Comparison of ENCODE assay signal across 19 cellular contexts in the genomic region with DNA sequence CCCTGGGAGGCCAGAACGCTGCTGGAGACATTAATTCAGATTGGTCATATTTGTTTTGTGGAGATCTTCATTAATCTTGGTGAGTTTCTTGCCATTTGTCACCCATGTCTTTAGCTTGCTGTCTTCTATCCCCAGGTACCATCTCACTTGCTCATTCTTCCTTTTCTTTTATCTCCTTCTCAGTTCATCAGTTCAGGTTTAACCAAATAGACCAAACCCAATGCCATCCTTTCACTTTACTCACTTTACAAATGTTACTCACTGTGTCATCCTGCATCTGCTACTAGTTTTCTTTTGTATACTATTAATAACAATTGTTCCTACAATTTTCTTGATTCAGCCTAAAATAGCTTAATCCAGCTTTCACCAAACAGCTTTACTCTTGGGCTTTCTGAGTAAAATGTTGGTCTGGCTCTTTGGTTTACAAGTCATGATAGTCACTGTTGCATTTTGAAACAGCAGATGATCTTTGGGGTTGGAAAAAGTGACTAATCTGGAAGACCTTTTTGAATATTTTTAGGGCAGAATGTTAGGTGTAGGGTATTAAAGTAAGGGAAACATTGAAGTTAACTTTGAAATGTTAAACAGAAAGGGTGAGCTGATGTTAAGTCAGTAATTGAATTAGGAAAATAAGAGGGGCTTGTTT.
DNase-seq lines count a peak whose midpoint lies in the region; ATAC-seq, FAIRE-seq and TF ChIP-seq lines count a peak whose summit lies in the region.
"Had no signal": no experiment of that assay in that cellular context is flagged by ENCODE, and none has a peak within 500 bp of the region (broad histone marks: within the 10 kb centered on the region; RNA-seq: fewer than 3 reads in every experiment).

No MANE protein-coding gene starts in this region.

- no peak for FAIRE-seq in GM12891 (lab: Jason Lieb, UNC)
- FAIRE-seq: D721Med had no signal

- no peaks in the 10 kb centered on the region for H3K36me3 Mint-ChIP-seq in activated T-cell treated with anti-CD3 and anti-CD28 coated beads, Interleukin-2, amount 50 U/mL, for 72 hours (ENCODE audit: insufficient read depth in 2 of 2)
- no peaks in the 10 kb centered on the region for H3K36me3 Mint-ChIP-seq in activated T-helper 17 cell treated with anti-CD3 and anti-CD28 coated beads, Interleukin-2, amount 50 U/mL, for 72 hours (ENCODE audit: low read depth)
- H3K36me3 Mint-ChIP-seq: CD8-positive, alpha-beta memory T cell had no signal

- H3K4me3 Mint-ChIP-seq in activated T-cell treated with anti-CD3 and anti-CD28 coated beads, Interleukin-2, amount 50 U/mL, for 72 hours = no peak overlapping the region
- no peak overlapping the region for H3K4me3 Mint-ChIP-seq in activated T-helper 17 cell treated with anti-CD3 and anti-CD28 coated beads, Interleukin-2, amount 50 U/mL, for 72 hours
- H3K4me3 Mint-ChIP-seq in stimulated activated naive CD8-positive, alpha-beta T cell treated with anti-CD3 and anti-CD28 coated beads, Interleukin-15, amount 100 ng/mL, for 72 hours = no peak overlapping the region
- H3K4me3 Mint-ChIP-seq: CD8-positive, alpha-beta memory T cell had no signal

- H3K27ac Mint-ChIP-seq in activated T-cell treated with anti-CD3 and anti-CD28 coated beads, Interleukin-2, amount 50 U/mL, for 72 hours = no peak overlapping the region
- no peak overlapping the region for H3K27ac Mint-ChIP-seq in activated T-helper 17 cell treated with anti-CD3 and anti-CD28 coated beads, Interleukin-2, amount 50 U/mL, for 72 hours
- no peak overlapping the region for H3K27ac Mint-ChIP-seq in stimulated activated naive CD8-positive, alpha-beta T cell treated with anti-CD3 and anti-CD28 coated beads, Interleukin-15, amount 100 ng/mL, for 72 hours
- H3K27ac Mint-ChIP-seq: CD8-positive, alpha-beta memory T cell had no signal

- H3K4me1 Mint-ChIP-seq in activated T-cell treated with anti-CD3 and anti-CD28 coated beads, Interleukin-2, amount 50 U/mL, for 72 hours (ENCODE audit: low read depth) = peaks cover 5% of the 10 kb centered on the region
- H3K4me1 Mint-ChIP-seq in activated T-helper 17 cell treated with anti-CD3 and anti-CD28 coated beads, Interleukin-2, amount 50 U/mL, for 72 hours = no peaks in the 10 kb centered on the region
- H3K4me1 Mint-ChIP-seq in stimulated activated naive CD8-positive, alpha-beta T cell treated with anti-CD3 and anti-CD28 coated beads, Interleukin-15, amount 100 ng/mL, for 72 hours = no peaks in the 10 kb centered on the region
- H3K4me1 Mint-ChIP-seq: CD8-positive, alpha-beta memory T cell had no signal

- H3K27me3 Mint-ChIP-seq in activated T-cell treated with anti-CD3 and anti-CD28 coated beads, Interleukin-2, amount 50 U/mL, for 72 hours (ENCODE audit: low read depth) = no peaks in the 10 kb centered on the region
- no peaks in the 10 kb centered on the region for H3K27me3 Mint-ChIP-seq in activated T-helper 17 cell treated with anti-CD3 and anti-CD28 coated beads, Interleukin-2, amount 50 U/mL, for 72 hours
- no peaks in the 10 kb centered on the region for H3K27me3 Mint-ChIP-seq in stimulated activated naive CD8-positive, alpha-beta T cell treated with anti-CD3 and anti-CD28 coated beads, Interleukin-15, amount 100 ng/mL, for 72 hours

- peak in 1 of 2 donors; percentile 25 for DNase-seq in activated T-cell treated with anti-CD3 and anti-CD28 coated beads, Interleukin-2, amount 50 U/mL, for 72 hours
- no peak for DNase-seq in activated T-cell treated with anti-CD3 and anti-CD28 coated beads, Interleukin-2, amount 50 U/mL, for 1 hour
- DNase-seq in iris pigment epithelial cell (ENCODE audit: low read depth) (peak; percentile 49), SHP77 treated with DMSO at 0.1 percent for 48 hours (lab: John Stamatoyannopoulos, UW) (no peak), GM12891 (ENCODE audit: insufficient read length, low spot score) (no peak)
- no peak for DNase-seq in stimulated activated naive CD8-positive, alpha-beta T cell treated with anti-CD3 and anti-CD28 coated beads, Interleukin-15, amount 100 ng/mL, for 72 hours
- DNase-seq: ACHN; C1 segment of cervical spinal cord; CD8-positive, alpha-beta memory T cell; NCI-H1048; NCI-H1436; NCI-H1930; NCI-H226; NCI-H524 treated with DMSO at 0.1 percent for 48 hours; PC-3; RPMI8226; SIG-M5 had no signal

- ATAC-seq in activated T-cell treated with anti-CD3 and anti-CD28 coated beads, Interleukin-2, amount 50 U/mL, for 72 hours (replicated peaks in 1 of 2) = peak; percentile 83 to 85
- peak; percentile 82 for ATAC-seq in activated T-helper 17 cell treated with anti-CD3 and anti-CD28 coated beads, Interleukin-2, amount 50 U/mL, for 72 hours (replicated peaks)
- peak; percentile 83 for ATAC-seq in stimulated activated naive CD8-positive, alpha-beta T cell treated with anti-CD3 and anti-CD28 coated beads, Interleukin-15, amount 100 ng/mL, for 72 hours
- ATAC-seq: PC-3 had no signal

- TF ChIP-seq POLR2A in GM12891 (IDR thresholded peaks at IDR 0.05; ENCODE audit: low read depth, low read length) = no peak

- no peaks in the 10 kb centered on the region for H3K9me3 Mint-ChIP-seq in activated T-cell treated with anti-CD3 and anti-CD28 coated beads, Interleukin-2, amount 50 U/mL, for 72 hours
- no peaks in the 10 kb centered on the region for H3K9me3 Mint-ChIP-seq in activated T-helper 17 cell treated with anti-CD3 and anti-CD28 coated beads, Interleukin-2, amount 50 U/mL, for 72 hours
- no peaks in the 10 kb centered on the region for H3K9me3 Mint-ChIP-seq in stimulated activated naive CD8-positive, alpha-beta T cell treated with anti-CD3 and anti-CD28 coated beads, Interleukin-15, amount 100 ng/mL, for 72 hours
- H3K9me3 Mint-ChIP-seq: CD8-positive, alpha-beta memory T cell had no signal

TF ChIP-seq in GM12891, 5 proteins besides CTCF, POLR2A, EP300 and RAD21:
- TF ChIP-seq POLR2AphosphoS5 (IDR thresholded peaks at IDR 0.05; ENCODE audit: low read depth, low read length) (no peak), SPI1 (IDR thresholded peaks at IDR 0.05; ENCODE audit: low read depth, low read length) (no peak), PAX5 (IDR thresholded peaks at IDR 0.05; ENCODE audit: insufficient read depth, low read length, severe bottlenecking) (no peak), TAF1 (IDR thresholded peaks at IDR 0.05; ENCODE audit: low read depth, low read length) (no peak), POU2F2 (IDR thresholded peaks at IDR 0.05; ENCODE audit: low read depth, low read length) (no peak)
TF ChIP-seq in GM12891: peak in this region for 0.
